Comparison of ENCODE assay signal across 8 cellular contexts in genomic region chr19:58559275-58560006, GRCh38. TPM values are rescaled to one million over a fixed set of nuclear protein-coding genes. Genes with fewer than 3 reads are reported as not detected.
DNase-seq lines count a peak whose midpoint lies in the region; TF ChIP-seq lines count a peak whose summit lies in the region.

No MANE protein-coding gene starts in this region.

- peak overlapping the region; percentile 80 for H3K4me3 ChIP-seq in HFF-Myc (replicated peaks; ENCODE audit: low read depth, low read length)

- H3K4me3 Mint-ChIP-seq in chondrocyte (ENCODE audit: unreplicated experiment): peak overlapping the region; percentile 96

- DNase-seq in CMK (ENCODE audit: low read depth) (peak; percentile 98), HFF-Myc (ENCODE audit: extremely low read depth, low read depth) (peak; percentile 84), SW480 (ENCODE audit: low spot score) (peak; percentile 96), chondrocyte (ENCODE audit: low spot score) (peak; percentile 97), kidney tubule cell (ENCODE audit: low spot score) (peak; percentile 93), hypothalamus (lab: John Stamatoyannopoulos, UW) (no peak), NCI-H524 (lab: John Stamatoyannopoulos, UW) (no peak)
- DNase-seq in stimulated activated CD4-positive, alpha-beta T cell treated with anti-CD3 and anti-CD28 coated beads, Interleukin-1b, Interleukin-23, amount 100 ng/mL, for 48 hours: peak; percentile 84

- H3K36me3 Mint-ChIP-seq in chondrocyte (ENCODE audit: low read depth): peaks cover 13% of the 10 kb centered on the region

- peak overlapping the region; percentile 98 for H3K27ac Mint-ChIP-seq in chondrocyte (ENCODE audit: unreplicated experiment)

- TF ChIP-seq CTCF in HFF-Myc (IDR thresholded peaks at IDR 0.05; ENCODE audit: low read depth, low read length, missing control alignments): no peak
- TF ChIP-seq CTCF in chondrocyte (IDR thresholded peaks at IDR 0.05): no peak

- H3K27me3 Mint-ChIP-seq in chondrocyte (ENCODE audit: low read depth): no peaks in the 10 kb centered on the region

- H3K4me1 Mint-ChIP-seq in chondrocyte (ENCODE audit: low read depth): peaks cover 42% of the 10 kb centered on the region

- H3K9me3 Mint-ChIP-seq in chondrocyte (ENCODE audit: low read depth): no peaks in the 10 kb centered on the region

RNA-seq across cellular contexts. Expression of gene UBE2M, which starts 1.0 kb away (rescaled TPM):
- total RNA-seq in chondrocyte: 70.3 to 80.7 TPM (median 76.3 TPM) in 3 replicates

RNA-seq across cellular contexts. Expression of gene CHMP2A, which starts 4.5 kb away (rescaled TPM):
- 85.1 to 99.4 TPM (median 85.9 TPM) in 3 replicates for total RNA-seq in chondrocyte

RNA-seq across cellular contexts. Expression of gene MZF1, which starts 13.7 kb away (rescaled TPM):
- 15.2 to 22.3 TPM (median 15.8 TPM) in 3 replicates for total RNA-seq in chondrocyte

RNA-seq across cellular contexts. Expression of gene TRIM28, which starts 15.6 kb away (rescaled TPM):
- 215 to 286 TPM (median 228 TPM) in 3 replicates for total RNA-seq in chondrocyte

RNA-seq across cellular contexts. Expression of gene ZBTB45, which starts 39.8 kb away (rescaled TPM):
- 15.6 to 17.2 TPM (median 15.9 TPM) in 3 replicates for total RNA-seq in chondrocyte

Comparison
In these comparisons a context has a peak if more than half of its experiments do, and no peak if none do; other contexts are left out.
1. DNase-seq: peak in CMK (single experiment), HFF-Myc (single experiment), SW480 (single experiment), chondrocyte (single experiment), kidney tubule cell (single experiment) and stimulated activated CD4-positive, alpha-beta T cell treated with anti-CD3 and anti-CD28 coated beads, Interleukin-1b, Interleukin-23, amount 100 ng/mL, for 48 hours (single experiment); none in hypothalamus (0 of 51) and NCI-H524 (0 of 2).